Comparison of ENCODE assay signal across 1 cellular context in the genomic region with DNA sequence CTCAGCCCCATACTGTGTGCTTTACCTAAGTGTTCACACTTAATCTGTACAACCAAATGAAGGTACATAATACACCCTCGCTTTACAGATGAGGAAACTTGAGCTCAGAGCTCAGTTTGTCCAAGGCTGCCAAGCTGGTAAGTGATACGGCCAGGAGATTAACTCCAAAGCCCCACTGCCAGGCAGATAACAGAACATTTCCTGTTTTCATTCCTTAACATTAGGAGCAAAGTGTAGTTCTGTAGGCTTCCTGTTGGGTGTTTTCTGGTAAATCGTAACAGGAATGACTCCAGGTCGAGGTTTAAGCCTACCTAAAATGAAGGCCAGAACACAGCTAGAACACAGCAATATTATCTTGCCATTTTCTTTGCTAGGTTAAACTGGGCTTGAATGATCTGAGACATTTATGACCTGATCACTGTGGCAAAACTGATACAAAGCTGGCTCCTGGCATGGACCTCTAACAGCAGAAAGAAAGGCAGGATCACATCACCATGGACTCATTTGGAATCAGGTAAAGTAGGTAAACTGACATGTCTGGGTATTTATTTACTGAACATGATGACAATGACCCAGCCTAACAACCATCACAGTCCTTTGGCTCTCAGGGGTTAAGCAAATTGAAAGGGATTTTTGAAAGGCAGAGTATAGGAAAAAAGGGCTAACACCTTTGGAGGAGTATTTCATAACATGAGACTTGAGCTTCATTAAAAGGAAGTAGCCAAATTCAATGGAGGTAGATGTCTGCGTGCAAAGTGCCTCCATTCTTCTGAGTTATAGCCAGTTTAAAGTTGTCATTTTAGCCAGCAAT.
TF ChIP-seq lines count a peak whose summit lies in the region.

No MANE protein-coding gene starts in this region.

TF ChIP-seq in HCT116, 20 proteins besides CTCF, POLR2A, EP300 and RAD21 (continued from another document):
- TF ChIP-seq REST (IDR thresholded peaks at IDR 0.05; ENCODE audit: low read depth) (no peak), EZH2 (IDR thresholded peaks at IDR 0.05) (no peak), POLR2AphosphoS5 (IDR thresholded peaks at IDR 0.05; ENCODE audit: low read depth, low read length) (no peak), ZFX (IDR thresholded peaks at IDR 0.05) (no peak), CBX3 (IDR thresholded peaks at IDR 0.05; ENCODE audit: low read depth) (no peak)
- TF ChIP-seq, protein P1, sequence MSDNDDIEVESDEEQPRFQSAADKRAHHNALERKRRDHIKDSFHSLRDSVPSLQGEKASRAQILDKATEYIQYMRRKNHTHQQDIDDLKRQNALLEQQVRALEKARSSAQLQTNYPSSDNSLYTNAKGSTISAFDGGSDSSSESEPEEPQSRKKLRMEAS (IDR thresholded peaks at IDR 0.05): no peak
TF ChIP-seq in HCT116: peak in this region for 0.
